In the genomic region with DNA sequence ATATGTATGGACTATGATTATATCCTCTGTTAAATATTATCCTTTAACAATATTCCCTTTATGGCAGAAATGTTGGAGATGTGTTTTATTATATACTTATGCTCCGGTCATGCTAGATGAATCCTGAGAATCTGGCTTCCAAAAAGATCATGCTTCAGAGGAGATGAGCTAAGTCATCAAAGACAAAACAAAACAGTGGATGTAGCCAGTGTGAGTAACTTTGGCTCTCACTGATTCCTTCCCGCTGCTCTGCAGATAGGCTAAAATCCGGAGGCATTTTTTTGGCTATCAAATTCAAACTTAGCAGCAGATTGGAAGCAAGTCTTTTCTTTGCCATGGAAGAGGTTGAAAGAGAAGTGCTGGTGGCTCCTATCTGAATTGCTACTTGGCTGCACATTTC, we compare ENCODE assay signal across 22 cellular contexts.
A peak's percentile ranks its signal among the peaks of the same experiment; 100 is the strongest.
DNase-seq lines count a peak whose midpoint lies in the region; ATAC-seq and TF ChIP-seq lines count a peak whose summit lies in the region.
"Had no signal": no experiment of that assay in that cellular context is flagged by ENCODE, and none has a peak within 500 bp of the region (broad histone marks: within the 10 kb centered on the region; RNA-seq: fewer than 3 reads in every experiment).

No MANE protein-coding gene starts in this region.

- no peak overlapping the region for H4K5ac ChIP-seq in H9 (ENCODE audit: insufficient read length, low read depth, low read length)

- H2BK15ac ChIP-seq in H9 (ENCODE audit: low read depth, low read length): no peak overlapping the region

- TF ChIP-seq POLR2A in esophagus muscularis mucosa (IDR thresholded peaks at IDR 0.05; ENCODE audit: low read depth): no peak

- no peak overlapping the region for H2BK12ac ChIP-seq in H9 (ENCODE audit: insufficient read length, low read depth, low read length)

- H3K23me2 ChIP-seq in H9 (ENCODE audit: insufficient read length, low read depth, low read length, poor library complexity, severe bottlenecking): no peaks in the 10 kb centered on the region

- H2AFZ ChIP-seq in H9 (ENCODE audit: low read length) (no peak overlapping the region), smooth muscle cell (ENCODE audit: low read depth) (no peak overlapping the region)

- H3K9me3 Mint-ChIP-seq in H9: no peaks in the 10 kb centered on the region
- H3K9me3 Mint-ChIP-seq: central memory CD8-positive, alpha-beta T cell had no signal

- no peak overlapping the region for H4K91ac ChIP-seq in H9 (ENCODE audit: insufficient read length, low read depth, low read length)

- no peak overlapping the region for H3K4me3 ChIP-seq in adipocyte (ENCODE audit: low read length)
- H3K4me3 ChIP-seq in foreskin fibroblast (ENCODE audit: low read depth in 1 of 2, low read length in 2 of 2): no peak overlapping the region
- no peak overlapping the region for H3K4me3 ChIP-seq in smooth muscle cell
- no peak overlapping the region for H3K4me3 ChIP-seq in lower lobe of right lung
- H3K4me3 ChIP-seq in esophagus muscularis mucosa: no peak overlapping the region
- H3K4me3 ChIP-seq: esophagus squamous epithelium, Peyer's patch, stomach, upper lobe of right lung had no signal

- ATAC-seq in lower lobe of right lung: no peak
- ATAC-seq: activated naive CD8-positive, alpha-beta T cell treated with anti-CD3 and anti-CD28 coated beads, Interleukin-2, amount 50 U/mL, for 24 hours; T-helper 17 cell; upper lobe of right lung had no signal

- no peak overlapping the region for H3T11ph ChIP-seq in H9 (ENCODE audit: low read length)

- H3K4me3 Mint-ChIP-seq in H9: no peak overlapping the region
- H3K4me3 Mint-ChIP-seq: activated CD4-positive, alpha-beta T cell treated with anti-CD3 and anti-CD28 coated beads, Interleukin-2, amount 10 ng/mL, durations not matched to agents 7 days and 5 days; activated naive CD8-positive, alpha-beta T cell treated with anti-CD3 and anti-CD28 coated beads, Interleukin-2, amount 50 U/mL, for 24 hours; central memory CD8-positive, alpha-beta T cell; T-helper 17 cell had no signal

- H3K23ac ChIP-seq in H9 (ENCODE audit: insufficient read length, low read depth, low read length): no peak overlapping the region

- H3K9ac ChIP-seq in H9 (ENCODE audit: extremely low read depth, insufficient read length, low read length) (no peak overlapping the region), adipocyte (ENCODE audit: low read length) (no peak overlapping the region), smooth muscle cell (ENCODE audit: low read depth) (no peak overlapping the region)

- no CpG with 5 or more reads among the region's 3 CpGs for WGBS in H9 (ENCODE audit: extremely low coverage, insufficient read length, low lambda C conversion rate)
- 54% methylated on average over 3 of the region's 3 CpGs for WGBS in smooth muscle cell (ENCODE audit: low lambda C conversion rate)
- 55% methylated on average over 3 of the region's 3 CpGs for WGBS in esophagus muscularis mucosa

- H4K20me1 ChIP-seq in H9 (ENCODE audit: control insufficient read depth, insufficient read depth, insufficient read length): no peaks in the 10 kb centered on the region
- H4K20me1 ChIP-seq in smooth muscle cell (ENCODE audit: low read depth): peaks cover 20% of the 10 kb centered on the region

- H3K36me3 ChIP-seq in adipocyte (ENCODE audit: control insufficient read depth, insufficient read depth, low read length, severe bottlenecking): no peaks in the 10 kb centered on the region
- no peaks in the 10 kb centered on the region for H3K36me3 ChIP-seq in smooth muscle cell (ENCODE audit: low read depth)
- no peaks in the 10 kb centered on the region for H3K36me3 ChIP-seq in lower lobe of right lung
- no peaks in the 10 kb centered on the region for H3K36me3 ChIP-seq in esophagus muscularis mucosa
- H3K36me3 ChIP-seq: BE2C, esophagus squamous epithelium, Peyer's patch, stomach, upper lobe of right lung had no signal

- no peak overlapping the region for H3K18ac ChIP-seq in H9 (ENCODE audit: insufficient read length, low read depth, low read length)

- DNase-seq in H9 (no peak), adipocyte (ENCODE audit: low read depth) (peak; percentile 12), foreskin fibroblast (peak; percentile 10 to 47), smooth muscle cell (lab: John Stamatoyannopoulos, UW; ENCODE audit: unreplicated experiment) (no peak), lower lobe of right lung (no peak), esophagus muscularis mucosa (ENCODE audit: extremely low spot score) (no peak), OCI-M2 (lab: John Stamatoyannopoulos, UW; ENCODE audit: unreplicated experiment) (no peak)
- DNase-seq: activated CD4-positive, alpha-beta T cell treated with anti-CD3 and anti-CD28 coated beads, Interleukin-2, amount 10 ng/mL, durations not matched to agents 7 days and 5 days; activated CD8-positive, alpha-beta memory T cell treated with anti-CD3 and anti-CD28 coated beads, Interleukin-2, amount 50 U/mL, for 4 hours; activated naive CD8-positive, alpha-beta T cell treated with anti-CD3 and anti-CD28 coated beads, Interleukin-2, amount 50 U/mL, for 24 hours; BE2C; effector CD4-positive, alpha-beta T cell; esophagus squamous epithelium; NCI-H2029; nucleus accumbens; Peyer's patch; stimulated activated CD4-positive, alpha-beta T cell treated with anti-CD3 and anti-CD28 coated beads, Interleukin-4, amount 100 ng/mL, for 4 hours; stomach; T-helper 17 cell; upper lobe of right lung had no signal

- H3K36me3 Mint-ChIP-seq in H9 (ENCODE audit: insufficient read depth in 1 of 3, low read depth in 3 of 3): no peaks in the 10 kb centered on the region

- peaks cover 9% of the 10 kb centered on the region; the same call in 1 of the 2 replicates for H3K4me1 ChIP-seq in H9 (ENCODE audit: insufficient read depth, low read length)
- H3K4me1 ChIP-seq in adipocyte (ENCODE audit: control insufficient read depth, insufficient read depth, low read length): peaks cover 17% of the 10 kb centered on the region
- peaks cover 5% of the 10 kb centered on the region for H3K4me1 ChIP-seq in smooth muscle cell (ENCODE audit: low read depth)
- no peaks in the 10 kb centered on the region for H3K4me1 ChIP-seq in lower lobe of right lung
- H3K4me1 ChIP-seq in esophagus muscularis mucosa: no peaks in the 10 kb centered on the region
- H3K4me1 ChIP-seq: esophagus squamous epithelium, Peyer's patch, stomach, upper lobe of right lung had no signal

- H2BK20ac ChIP-seq in H9 (ENCODE audit: low read depth, low read length, poor library complexity, severe bottlenecking): no peak overlapping the region

- H3K27ac Mint-ChIP-seq in H9: peak overlapping the region; percentile 2 to 58 (median 3); a peak in 2 of 7 replicates
- H3K27ac Mint-ChIP-seq: activated CD4-positive, alpha-beta T cell treated with anti-CD3 and anti-CD28 coated beads, Interleukin-2, amount 10 ng/mL, durations not matched to agents 7 days and 5 days; activated naive CD8-positive, alpha-beta T cell treated with anti-CD3 and anti-CD28 coated beads, Interleukin-2, amount 50 U/mL, for 24 hours; T-helper 17 cell had no signal

- no peak overlapping the region for H2BK120ac ChIP-seq in H9 (ENCODE audit: low read depth, low read length, poor library complexity, severe bottlenecking)

- H3K27me3 ChIP-seq in H9 (ENCODE audit: insufficient read depth, low read length): no peaks in the 10 kb centered on the region
- H3K27me3 ChIP-seq in adipocyte (replicated peaks; ENCODE audit: control insufficient read depth, insufficient read depth, low read length): no peaks in the 10 kb centered on the region
- no peaks in the 10 kb centered on the region for H3K27me3 ChIP-seq in smooth muscle cell (ENCODE audit: low read depth)
- no peaks in the 10 kb centered on the region for H3K27me3 ChIP-seq in lower lobe of right lung (ENCODE audit: low read depth)
- no peaks in the 10 kb centered on the region for H3K27me3 ChIP-seq in esophagus muscularis mucosa
- H3K27me3 ChIP-seq: BE2C, esophagus squamous epithelium, Peyer's patch, stomach, upper lobe of right lung had no signal

- TF ChIP-seq EP300 in esophagus muscularis mucosa (IDR thresholded peaks at IDR 0.05): no peak

- TF ChIP-seq CTCF in H9 (conservative IDR thresholded peaks at IDR 0.05) (no peak), foreskin fibroblast (IDR thresholded peaks at IDR 0.05; ENCODE audit: low read depth, low read length) (no peak), smooth muscle cell (IDR thresholded peaks at IDR 0.05; ENCODE audit: borderline replicate concordance, insufficient read depth, poor library complexity, severe bottlenecking) (no peak), lower lobe of right lung (IDR thresholded peaks at IDR 0.05) (no peak), esophagus muscularis mucosa (IDR thresholded peaks at IDR 0.05) (no peak)

- H3K9me3 ChIP-seq in H9 (ENCODE audit: control insufficient read depth, low read depth, low read length) (no peaks in the 10 kb centered on the region), adipocyte (ENCODE audit: control insufficient read depth, low read length) (no peaks in the 10 kb centered on the region), smooth muscle cell (replicated peaks; ENCODE audit: low read depth) (no peaks in the 10 kb centered on the region), lower lobe of right lung (no peaks in the 10 kb centered on the region), esophagus muscularis mucosa (no peaks in the 10 kb centered on the region)
- H3K9me3 ChIP-seq: BE2C, esophagus squamous epithelium, Peyer's patch, stomach, upper lobe of right lung had no signal

- H4K8ac ChIP-seq in H9 (replicated peaks; ENCODE audit: insufficient read length, low read depth, low read length): no peak overlapping the region

- no peak overlapping the region for H2AK5ac ChIP-seq in H9 (ENCODE audit: insufficient read length, low read length)

- no peaks in the 10 kb centered on the region for H3K79me2 ChIP-seq in H9 (ENCODE audit: insufficient read depth, low read length)
- H3K79me2 ChIP-seq in smooth muscle cell (ENCODE audit: low read depth): peaks cover 6% of the 10 kb centered on the region

- no peak overlapping the region for H2BK5ac ChIP-seq in H9 (ENCODE audit: insufficient read length, low read length)

- H3K79me1 ChIP-seq in H9 (ENCODE audit: insufficient read depth, low read depth, low read length, poor library complexity, severe bottlenecking): no peaks in the 10 kb centered on the region

- H3K14ac ChIP-seq in H9 (ENCODE audit: insufficient read depth, low read length): no peak overlapping the region

- no peaks in the 10 kb centered on the region for H3K27me3 Mint-ChIP-seq in H9 (ENCODE audit: low read depth)
- H3K27me3 Mint-ChIP-seq: activated CD4-positive, alpha-beta T cell treated with anti-CD3 and anti-CD28 coated beads, Interleukin-2, amount 10 ng/mL, durations not matched to agents 7 days and 5 days; central memory CD8-positive, alpha-beta T cell; T-helper 17 cell had no signal

- H3K4me2 ChIP-seq in H9 (ENCODE audit: insufficient read depth, insufficient read length, low read length) (no peak overlapping the region), smooth muscle cell (peak overlapping the region; percentile 9)

- peaks cover 58% of the 10 kb centered on the region in 2 experiments for H3K4me1 Mint-ChIP-seq in H9
- H3K4me1 Mint-ChIP-seq: activated CD4-positive, alpha-beta T cell treated with anti-CD3 and anti-CD28 coated beads, Interleukin-2, amount 10 ng/mL, durations not matched to agents 7 days and 5 days; activated naive CD8-positive, alpha-beta T cell treated with anti-CD3 and anti-CD28 coated beads, Interleukin-2, amount 50 U/mL, for 24 hours; central memory CD8-positive, alpha-beta T cell; T-helper 17 cell had no signal

- no peak overlapping the region for H3K56ac ChIP-seq in H9 (ENCODE audit: insufficient read length, low read depth, low read length)

- intact Hi-C loops in lower lobe of right lung (cut with DNase I): no loop called here
- intact Hi-C loops in esophagus muscularis mucosa (cut with DNase I): no loop called here

- H3K4ac ChIP-seq in H9 (ENCODE audit: low read depth, low read length): no peak overlapping the region

- H3K27ac ChIP-seq in H9 (ENCODE audit: insufficient read length, low read depth, low read length) (no peak overlapping the region), smooth muscle cell (ENCODE audit: low read depth) (no peak overlapping the region), lower lobe of right lung (no peak overlapping the region), esophagus muscularis mucosa (replicated peaks in 1 of 4) (no peak overlapping the region)
- H3K27ac ChIP-seq: esophagus squamous epithelium, Peyer's patch, stomach, upper lobe of right lung, VCaP had no signal

- H3F3A ChIP-seq in smooth muscle cell (ENCODE audit: low read depth): no peaks in the 10 kb centered on the region

Comparison
In these comparisons a context has a peak if more than half of its experiments do, and no peak if none do; other contexts are left out.
1. DNase-seq: peak in adipocyte (single experiment) and foreskin fibroblast (2 of 2); none in H9 (single experiment), smooth muscle cell (single experiment), lower lobe of right lung (single experiment), esophagus muscularis mucosa (single experiment) and OCI-M2 (single experiment).